In the genomic region with DNA sequence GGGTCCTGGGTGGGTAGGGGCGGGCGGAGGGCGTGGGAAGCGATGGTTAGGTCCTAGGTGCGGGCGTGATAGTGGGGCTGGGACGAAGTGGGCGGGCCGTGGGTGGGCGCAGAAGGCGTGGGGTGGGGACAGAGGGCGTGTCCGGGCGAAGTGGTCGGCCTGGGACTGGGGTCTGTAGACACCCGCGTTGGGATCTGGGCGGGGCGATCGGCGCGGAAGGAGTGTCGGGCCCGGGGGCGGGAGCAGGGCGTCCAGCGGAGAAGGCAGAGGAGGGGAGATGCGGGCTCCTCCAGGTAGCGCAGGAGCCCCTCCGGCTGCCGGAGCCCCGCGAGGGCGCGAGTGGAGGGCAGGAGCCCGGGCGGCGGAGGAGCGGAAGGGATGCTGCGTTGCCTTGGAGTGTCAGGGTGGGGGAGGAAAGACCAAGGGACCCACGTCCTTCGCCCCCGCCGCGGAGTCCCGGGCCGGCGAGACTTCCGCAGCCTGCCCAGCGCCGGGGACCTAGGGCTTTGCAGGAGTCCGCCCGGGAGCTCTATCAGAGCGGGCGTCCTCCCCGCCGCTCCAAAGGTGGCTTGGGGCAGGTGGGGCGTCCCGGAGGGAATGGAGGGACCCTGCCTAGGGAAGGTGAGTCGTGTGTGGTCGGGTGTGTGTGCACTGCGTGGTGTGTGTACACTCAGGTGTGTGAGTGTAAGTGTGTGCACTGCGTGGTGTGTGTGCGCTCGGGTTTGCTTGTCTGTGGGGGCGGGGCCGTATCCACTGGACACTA, we compare ENCODE assay signal across 8 cellular contexts. TPM values are rescaled to one million over a fixed set of nuclear protein-coding genes. Genes with fewer than 3 reads are reported as not detected.
A peak's percentile ranks its signal among the peaks of the same experiment; 100 is the strongest.
DNase-seq lines count a peak whose midpoint lies in the region; ATAC-seq, FAIRE-seq and TF ChIP-seq lines count a peak whose summit lies in the region.

No MANE protein-coding gene starts in this region.

- CTCF ChIA-PET in activated CD4-positive, alpha-beta T cell treated with anti-CD3 and anti-CD28 coated beads, Interleukin-2, amount 10 ng/mL, durations not matched to agents 7 days and 5 days (lab: Charles Lee), result interaction anchor here (1.0 to 1.1 kb wide), 2 partner anchors 39 to 245 kb away, joined by 3 to 4 read pairs; no protein-coding TSS in a partner anchor

- peak; percentile 9 for FAIRE-seq in GM12891 (lab: Jason Lieb, UNC)

- POLR2A ChIA-PET in activated CD4-positive, alpha-beta T cell treated with anti-CD3 and anti-CD28 coated beads, Interleukin-2, amount 10 ng/mL, durations not matched to agents 7 days and 5 days (lab: Charles Lee), result no interaction called here

- H3K4me3 ChIP-seq in fibroblast of pulmonary artery (replicated peaks; ENCODE audit: low read depth, low read length) (peak overlapping the region; percentile 55), neutrophil (ENCODE audit: low read depth in 1 of 2, low read length in 1 of 2) (peak overlapping the region; percentile 59 to 75)

- H3K27ac Mint-ChIP-seq in activated CD4-positive, alpha-beta T cell treated with anti-CD3 and anti-CD28 coated beads, Interleukin-2, amount 10 ng/mL, durations not matched to agents 7 days and 5 days, result peak overlapping the region; percentile 57

- H3K27me3 ChIP-seq in neutrophil, result peaks cover 76% of the 10 kb centered on the region

- peaks cover 4% of the 10 kb centered on the region for H3K27me3 Mint-ChIP-seq in activated CD4-positive, alpha-beta T cell treated with anti-CD3 and anti-CD28 coated beads, Interleukin-2, amount 10 ng/mL, durations not matched to agents 7 days and 5 days

- H3K36me3 Mint-ChIP-seq in activated CD4-positive, alpha-beta T cell treated with anti-CD3 and anti-CD28 coated beads, Interleukin-2, amount 10 ng/mL, durations not matched to agents 7 days and 5 days (ENCODE audit: low read depth), result no peaks in the 10 kb centered on the region

- in situ Hi-C loops in ACHN (cut with HindIII; ENCODE audit: low pct_ligation_motif_present, low pct_unique_long_range_greater_than_20kb, low sequenced_read_pairs), result no loop called here

- H3K9me3 Mint-ChIP-seq in activated CD4-positive, alpha-beta T cell treated with anti-CD3 and anti-CD28 coated beads, Interleukin-2, amount 10 ng/mL, durations not matched to agents 7 days and 5 days, result no peaks in the 10 kb centered on the region

- peak; percentile 58 for ATAC-seq in HG02759 (IDR thresholded peaks at IDR 0.05; ENCODE audit: unreplicated experiment)

- no peak for TF ChIP-seq POLR2A in GM12891 (IDR thresholded peaks at IDR 0.05; ENCODE audit: low read depth, low read length)

- H3K4me3 Mint-ChIP-seq in activated CD4-positive, alpha-beta T cell treated with anti-CD3 and anti-CD28 coated beads, Interleukin-2, amount 10 ng/mL, durations not matched to agents 7 days and 5 days, result peak overlapping the region; percentile 76

- H3K36me3 ChIP-seq in neutrophil, result no peaks in the 10 kb centered on the region

- H3K27ac ChIP-seq in neutrophil, result no peak overlapping the region

- TF ChIP-seq CTCF in fibroblast of pulmonary artery (IDR thresholded peaks at IDR 0.05; ENCODE audit: low read length, missing control alignments) (no peak), neutrophil (IDR thresholded peaks at IDR 0.05) (no peak)

- H3K9me3 ChIP-seq in neutrophil, result no peaks in the 10 kb centered on the region

- H3K4me1 ChIP-seq in neutrophil (ENCODE audit: control insufficient read depth in 1 of 2, insufficient read depth in 1 of 2, low read depth in 1 of 2, low read length in 1 of 2), result peaks cover 11 to 20% of the 10 kb centered on the region in 2 experiments

- H3K4me1 Mint-ChIP-seq in activated CD4-positive, alpha-beta T cell treated with anti-CD3 and anti-CD28 coated beads, Interleukin-2, amount 10 ng/mL, durations not matched to agents 7 days and 5 days, result peaks cover 15% of the 10 kb centered on the region

- peak; percentile 75 for DNase-seq in ACHN
- peak; percentile 62 for DNase-seq in GM12891 (ENCODE audit: insufficient read length, low spot score)
- peak; percentile 52 for DNase-seq in NCI-H1105 (lab: John Stamatoyannopoulos, UW)
- DNase-seq in activated CD4-positive, alpha-beta T cell treated with anti-CD3 and anti-CD28 coated beads, Interleukin-2, amount 10 ng/mL, durations not matched to agents 7 days and 5 days, result peak; percentile 81
- DNase-seq in fibroblast of pulmonary artery (ENCODE audit: low read depth), result peak; percentile 11
- no peak for DNase-seq in GDM1 (lab: John Stamatoyannopoulos, UW)

TF ChIP-seq in GM12891, 5 proteins besides CTCF, POLR2A, EP300 and RAD21:
- TF ChIP-seq TAF1 (IDR thresholded peaks at IDR 0.05; ENCODE audit: low read depth, low read length) (no peak), PAX5 (IDR thresholded peaks at IDR 0.05; ENCODE audit: insufficient read depth, low read length, severe bottlenecking) (no peak), POLR2AphosphoS5 (IDR thresholded peaks at IDR 0.05; ENCODE audit: low read depth, low read length) (no peak), POU2F2 (IDR thresholded peaks at IDR 0.05; ENCODE audit: low read depth, low read length) (no peak), SPI1 (IDR thresholded peaks at IDR 0.05; ENCODE audit: low read depth, low read length) (no peak)
TF ChIP-seq in GM12891: peak in this region for 0.

RNA-seq across cellular contexts. Expression of gene PRSS38, which starts 27.0 kb away (rescaled TPM):
- polyA plus RNA-seq in GM12891 (2012; ENCODE audit: low read depth, missing spikeins), result not detected
- total RNA-seq in activated CD4-positive, alpha-beta T cell treated with anti-CD3 and anti-CD28 coated beads, Interleukin-2, amount 10 ng/mL, durations not matched to agents 7 days and 5 days, result not detected

RNA-seq across cellular contexts. Expression of gene SNAP47, which starts 53.2 kb away (rescaled TPM):
- polyA plus RNA-seq in GM12891 (2012; ENCODE audit: low read depth, missing spikeins), result 21.8 TPM
- 10 to 100 TPM; 30.3 TPM for total RNA-seq in activated CD4-positive, alpha-beta T cell treated with anti-CD3 and anti-CD28 coated beads, Interleukin-2, amount 10 ng/mL, durations not matched to agents 7 days and 5 days

RNA-seq across cellular contexts. Expression of gene JMJD4, which starts 53.4 kb away (rescaled TPM):
- 10.5 TPM for polyA plus RNA-seq in GM12891 (2012; ENCODE audit: low read depth, missing spikeins)
- total RNA-seq in activated CD4-positive, alpha-beta T cell treated with anti-CD3 and anti-CD28 coated beads, Interleukin-2, amount 10 ng/mL, durations not matched to agents 7 days and 5 days, result 10 to 100 TPM; 15.4 to 20.0 TPM
